ENCODE assay signal across 9 cellular contexts in genomic region chrX:51395807-51396728, GRCh38.
DNase-seq lines count a peak whose midpoint lies in the region; ATAC-seq and TF ChIP-seq lines count a peak whose summit lies in the region.
"Had no signal": no experiment of that assay in that cellular context is flagged by ENCODE, and none has a peak within 500 bp of the region (broad histone marks: within the 10 kb centered on the region; RNA-seq: fewer than 3 reads in every experiment).

No MANE protein-coding gene starts in this region.

- H3K27me3 ChIP-seq in DOHH2 (ENCODE audit: control insufficient read depth, low read length) (no peaks in the 10 kb centered on the region), SJSA1 (replicated peaks) (no peaks in the 10 kb centered on the region), adrenal gland (peaks cover 9% of the 10 kb centered on the region)

- intact Hi-C loops in adrenal gland (cut with DNase I), result no loop called here

- H3K79me2 ChIP-seq in DOHH2 (ENCODE audit: control insufficient read depth, low read length), result peaks cover 13% of the 10 kb centered on the region

- H3K4me1 Mint-ChIP-seq in immature natural killer cell, result peaks cover 4 to 8% of the 10 kb centered on the region in 2 donors

- WGBS in adrenal gland, 4 donors, result 3 to 54% (median 16%) methylated on average over 8 to 50 of the region's 50 CpGs

- H3K27ac ChIP-seq in DOHH2 (ENCODE audit: low read depth, low read length), result peak overlapping the region; percentile 76
- no peak overlapping the region for H3K27ac ChIP-seq in SJSA1
- H3K27ac ChIP-seq in adrenal gland, result peak overlapping the region in 3 of 5 donors; percentile 27 to 65 (median 48)

- peak in 1 of 2 donors; percentile 10 for TF ChIP-seq POLR2A in adrenal gland (IDR thresholded peaks at IDR 0.05)

- peaks cover 0 to 6% (median 6%) of the 10 kb centered on the region in 3 donors for H3K27me3 Mint-ChIP-seq in immature natural killer cell (ENCODE audit: low read depth in 3 of 3)

- TF ChIP-seq CTCF in DOHH2 (IDR thresholded peaks at IDR 0.05; ENCODE audit: low read depth, low read length, poor library complexity, severe bottlenecking), result peak; percentile 35
- peak in 5 of 6 experiments; percentile 20 to 61 (median 41) for TF ChIP-seq CTCF in adrenal gland (IDR thresholded peaks at IDR 0.05)
- TF ChIP-seq CTCF in GM20000 (IDR thresholded peaks at IDR 0.05; ENCODE audit: extremely low read depth, missing control alignments), result no peak

- DNase-seq in SJSA1 (ENCODE audit: low read depth in 1 of 2, low spot score in 2 of 2) (peak in 1 of 2 experiments; percentile 4), adrenal gland (peak; percentile 26 to 51 (median 37)), immature natural killer cell (peak; percentile 31 to 45 (median 33)), GM20000 (ENCODE audit: low spot score) (no peak), NCI-H1092 (lab: John Stamatoyannopoulos, UW) (no peak)
- DNase-seq in stimulated activated CD4-positive, alpha-beta T cell treated with anti-CD3 and anti-CD28 coated beads, Interleukin-4, amount 100 ng/mL, for 1 hour, result peak; percentile 44

- peak overlapping the region in 4 of 6 donors; percentile 60 to 85 (median 72) for H3K27ac Mint-ChIP-seq in immature natural killer cell

- H3K9me3 Mint-ChIP-seq in immature natural killer cell, result no peaks in the 10 kb centered on the region

- H3K9me3 ChIP-seq in DOHH2 (ENCODE audit: control insufficient read depth, insufficient read depth, low read length) (no peaks in the 10 kb centered on the region), SJSA1 (replicated peaks) (no peaks in the 10 kb centered on the region), adrenal gland (replicated peaks in 1 of 3) (no peaks in the 10 kb centered on the region)

- H3K4me3 ChIP-seq in DOHH2 (ENCODE audit: low read length) (peak overlapping the region; percentile 79), SJSA1 (peak overlapping the region; percentile 23), adrenal gland (peak overlapping the region in 2 of 4 donors; percentile 18 to 60)

- no peak for ATAC-seq in GM18870 (IDR thresholded peaks at IDR 0.05; ENCODE audit: unreplicated experiment)
- ATAC-seq: left colon had no signal

- peaks cover 30% of the 10 kb centered on the region for H3K4me1 ChIP-seq in DOHH2 (ENCODE audit: control insufficient read depth, low read length)
- no peaks in the 10 kb centered on the region for H3K4me1 ChIP-seq in SJSA1 (replicated peaks)
- H3K4me1 ChIP-seq in adrenal gland (replicated peaks in 1 of 2), result no peaks in the 10 kb centered on the region

- H3F3A ChIP-seq in DOHH2 (ENCODE audit: control insufficient read depth, insufficient read depth), result no peaks in the 10 kb centered on the region

- no peaks in the 10 kb centered on the region for H4K20me1 ChIP-seq in DOHH2 (ENCODE audit: control insufficient read depth, insufficient read depth, low read depth, low read length)

- H3K4me2 ChIP-seq in DOHH2 (ENCODE audit: low read length), result peak overlapping the region; percentile 72

- no peaks in the 10 kb centered on the region for H3K36me3 ChIP-seq in DOHH2 (ENCODE audit: control insufficient read depth, low read length)
- H3K36me3 ChIP-seq in SJSA1, result no peaks in the 10 kb centered on the region
- no peaks in the 10 kb centered on the region for H3K36me3 ChIP-seq in adrenal gland (replicated peaks in 1 of 2)

- H3K9me2 ChIP-seq in DOHH2 (replicated peaks; ENCODE audit: control insufficient read depth, low read length), result no peaks in the 10 kb centered on the region

- H3K36me3 Mint-ChIP-seq in immature natural killer cell, result no peaks in the 10 kb centered on the region

- H3K4me3 Mint-ChIP-seq in immature natural killer cell, result peak overlapping the region; percentile 75 to 87 (median 86)

Comparison
In these comparisons a context has a peak if more than half of its experiments do, and no peak if none do; other contexts are left out.
1. DNase-seq: peak in adrenal gland (7 of 7), immature natural killer cell (3 of 3) and stimulated activated CD4-positive, alpha-beta T cell treated with anti-CD3 and anti-CD28 coated beads, Interleukin-4, amount 100 ng/mL, for 1 hour (single experiment); none in GM20000 (single experiment) and NCI-H1092 (single experiment).